ENCODE assay signal across 1 cellular context in the genomic region with DNA sequence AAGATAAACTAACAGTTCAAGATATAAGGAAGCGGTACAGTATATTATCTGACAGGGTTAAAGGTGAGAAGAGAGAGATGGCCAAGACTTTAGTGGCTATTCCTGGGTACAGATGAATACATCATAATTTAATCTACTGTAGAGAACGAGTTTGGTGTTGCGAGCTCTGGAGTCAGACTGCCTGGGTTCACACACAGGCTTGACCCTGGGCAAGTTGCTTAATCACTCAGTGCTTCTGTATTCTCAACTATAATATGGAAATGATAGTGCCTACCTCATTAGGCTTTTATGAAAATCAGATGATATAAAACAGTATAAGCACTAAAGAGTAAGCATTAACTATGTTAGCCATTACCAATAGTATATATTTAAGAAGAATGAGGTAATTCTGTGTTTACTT.
TF ChIP-seq lines count a peak whose summit lies in the region.

No MANE protein-coding gene starts in this region.

TF ChIP-seq in A549, 52 proteins besides CTCF, POLR2A, EP300 and RAD21 (continued from another document):
- TF ChIP-seq, protein P1, sequence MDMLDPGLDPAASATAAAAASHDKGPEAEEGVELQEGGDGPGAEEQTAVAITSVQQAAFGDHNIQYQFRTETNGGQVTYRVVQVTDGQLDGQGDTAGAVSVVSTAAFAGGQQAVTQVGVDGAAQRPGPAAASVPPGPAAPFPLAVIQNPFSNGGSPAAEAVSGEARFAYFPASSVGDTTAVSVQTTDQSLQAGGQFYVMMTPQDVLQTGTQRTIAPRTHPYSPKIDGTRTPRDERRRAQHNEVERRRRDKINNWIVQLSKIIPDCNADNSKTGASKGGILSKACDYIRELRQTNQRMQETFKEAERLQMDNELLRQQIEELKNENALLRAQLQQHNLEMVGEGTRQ (IDR thresholded peaks at IDR 0.05): no peak
- TF ChIP-seq, protein P2, sequence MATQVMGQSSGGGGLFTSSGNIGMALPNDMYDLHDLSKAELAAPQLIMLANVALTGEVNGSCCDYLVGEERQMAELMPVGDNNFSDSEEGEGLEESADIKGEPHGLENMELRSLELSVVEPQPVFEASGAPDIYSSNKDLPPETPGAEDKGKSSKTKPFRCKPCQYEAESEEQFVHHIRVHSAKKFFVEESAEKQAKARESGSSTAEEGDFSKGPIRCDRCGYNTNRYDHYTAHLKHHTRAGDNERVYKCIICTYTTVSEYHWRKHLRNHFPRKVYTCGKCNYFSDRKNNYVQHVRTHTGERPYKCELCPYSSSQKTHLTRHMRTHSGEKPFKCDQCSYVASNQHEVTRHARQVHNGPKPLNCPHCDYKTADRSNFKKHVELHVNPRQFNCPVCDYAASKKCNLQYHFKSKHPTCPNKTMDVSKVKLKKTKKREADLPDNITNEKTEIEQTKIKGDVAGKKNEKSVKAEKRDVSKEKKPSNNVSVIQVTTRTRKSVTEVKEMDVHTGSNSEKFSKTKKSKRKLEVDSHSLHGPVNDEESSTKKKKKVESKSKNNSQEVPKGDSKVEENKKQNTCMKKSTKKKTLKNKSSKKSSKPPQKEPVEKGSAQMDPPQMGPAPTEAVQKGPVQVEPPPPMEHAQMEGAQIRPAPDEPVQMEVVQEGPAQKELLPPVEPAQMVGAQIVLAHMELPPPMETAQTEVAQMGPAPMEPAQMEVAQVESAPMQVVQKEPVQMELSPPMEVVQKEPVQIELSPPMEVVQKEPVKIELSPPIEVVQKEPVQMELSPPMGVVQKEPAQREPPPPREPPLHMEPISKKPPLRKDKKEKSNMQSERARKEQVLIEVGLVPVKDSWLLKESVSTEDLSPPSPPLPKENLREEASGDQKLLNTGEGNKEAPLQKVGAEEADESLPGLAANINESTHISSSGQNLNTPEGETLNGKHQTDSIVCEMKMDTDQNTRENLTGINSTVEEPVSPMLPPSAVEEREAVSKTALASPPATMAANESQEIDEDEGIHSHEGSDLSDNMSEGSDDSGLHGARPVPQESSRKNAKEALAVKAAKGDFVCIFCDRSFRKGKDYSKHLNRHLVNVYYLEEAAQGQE (IDR thresholded peaks at IDR 0.05): no peak
- TF ChIP-seq MAFK (IDR thresholded peaks at IDR 0.05; ENCODE audit: partially characterized antibody) (no peak), ZC3H11A (IDR thresholded peaks at IDR 0.05) (no peak), EHF (CRISPR knock-in tag; IDR thresholded peaks at IDR 0.05) (no peak), POLR2AphosphoS2 (conservative IDR thresholded peaks at IDR 0.05; ENCODE audit: low read length) (no peak)
